6 cellular contexts compared by ENCODE assay signal in genomic region chr19:54137913-54138776, GRCh38. TPM values are rescaled to one million over a fixed set of nuclear protein-coding genes. Genes with fewer than 3 reads are reported as not detected.
DNase-seq lines count a peak whose midpoint lies in the region; ATAC-seq lines count a peak whose summit lies in the region.

No MANE protein-coding gene starts in this region.

- ATAC-seq in sciatic nerve, result no peak
- no peak for ATAC-seq in GM18520 (IDR thresholded peaks at IDR 0.05; ENCODE audit: unreplicated experiment)

- intact Hi-C loops in sciatic nerve (cut with DNase I), result no loop called here

- DNase-seq in ACHN (peak; percentile 19), NCI-H69 (lab: John Stamatoyannopoulos, UW) (peak; percentile 44), sciatic nerve (ENCODE audit: low spot score) (peak; percentile 71), NCI-H2029 (lab: John Stamatoyannopoulos, UW) (no peak)
- peak; percentile 31 for DNase-seq in effector CD4-positive, alpha-beta T cell

- in situ Hi-C loops in ACHN (cut with HindIII; ENCODE audit: low pct_ligation_motif_present, low pct_unique_long_range_greater_than_20kb, low sequenced_read_pairs), result no loop called here

RNA-seq across cellular contexts. Expression of gene CNOT3, which starts 0.6 kb away (rescaled TPM):
- total RNA-seq in sciatic nerve, result 38.1 TPM

RNA-seq across cellular contexts. Expression of gene LENG1, which starts 21.4 kb away (rescaled TPM):
- 6.3 TPM for total RNA-seq in sciatic nerve

RNA-seq across cellular contexts. Expression of gene PRPF31, which starts 22.6 kb away (rescaled TPM):
- 47.2 TPM for total RNA-seq in sciatic nerve

RNA-seq across cellular contexts. Expression of gene TFPT, which starts 22.7 kb away (rescaled TPM):
- total RNA-seq in sciatic nerve, result 16.0 TPM

RNA-seq across cellular contexts. Expression of gene TMC4, which starts 34.8 kb away (rescaled TPM):
- total RNA-seq in sciatic nerve, result 2.9 TPM
